Comparison of ENCODE assay signal across 24 cellular contexts in genomic region chr1:114741963-114742746, GRCh38. TPM values are rescaled to one million over a fixed set of nuclear protein-coding genes. Genes with fewer than 3 reads are reported as not detected.
"Had no signal": no experiment of that assay in that cellular context is flagged by ENCODE, and none has a peak within 500 bp of the region (broad histone marks: within the 10 kb centered on the region; RNA-seq: fewer than 3 reads in every experiment).

No MANE protein-coding gene starts in this region.

- H3K9me3 ChIP-seq: breast epithelium, esophagus muscularis mucosa, left lung, upper lobe of right lung had no signal

- H3K27ac ChIP-seq: breast epithelium, coronary artery, esophagus muscularis mucosa, left lung, upper lobe of right lung had no signal

- H3K4me2 ChIP-seq: smooth muscle cell had no signal

- DNase-seq: activated gamma-delta T cell treated with Interleukin-2 at 50 U/mL for 16 hours; activated naive CD8-positive, alpha-beta T cell treated with anti-CD3 and anti-CD28 coated beads, Interleukin-2, amount 10 ng/mL, durations not matched to agents 7 days and 5 days; amniotic stem cell; cerebellar nuclear complex; hippocampal formation; kidney glomerular epithelial cell; left lung; midbrain; nucleus accumbens; stimulated activated CD4-positive, alpha-beta T cell treated with anti-CD3 and anti-CD28 coated beads, Interleukin-4, amount 100 ng/mL, for 1 hour; stimulated activated naive CD4-positive, alpha-beta T cell treated with Interleukin-2 at 50 U/mL for 16 hours; SW 1271; upper lobe of right lung had no signal

- H3K4me3 Mint-ChIP-seq: activated naive CD8-positive, alpha-beta T cell treated with anti-CD3 and anti-CD28 coated beads, Interleukin-2, amount 10 ng/mL, durations not matched to agents 7 days and 5 days had no signal

- H3K4me1 ChIP-seq: breast epithelium, upper lobe of right lung had no signal

- H3K27me3 Mint-ChIP-seq: activated naive CD8-positive, alpha-beta T cell treated with anti-CD3 and anti-CD28 coated beads, Interleukin-2, amount 10 ng/mL, durations not matched to agents 7 days and 5 days had no signal

- H3K4me3 ChIP-seq: breast epithelium, coronary artery, esophagus muscularis mucosa, left lung, lung, SK-N-MC, smooth muscle cell, upper lobe of right lung had no signal

- H3K9me3 Mint-ChIP-seq: activated naive CD8-positive, alpha-beta T cell treated with anti-CD3 and anti-CD28 coated beads, Interleukin-2, amount 10 ng/mL, durations not matched to agents 7 days and 5 days had no signal

- FAIRE-seq: frontal cortex had no signal

- ATAC-seq: activated CD4-positive, CD25-positive, alpha-beta regulatory T cell treated with anti-CD3 and anti-CD28 coated beads, Interleukin-2, amount 50 U/mL, for 24 hours; left lung; sciatic nerve; upper lobe of right lung had no signal

- H3K27me3 ChIP-seq: breast epithelium, esophagus muscularis mucosa, left lung, upper lobe of right lung had no signal

RNA-seq across cellular contexts. Expression of gene AMPD1, which starts 46.8 kb away (rescaled TPM):
- total RNA-seq: activated naive CD8-positive, alpha-beta T cell treated with anti-CD3 and anti-CD28 coated beads, Interleukin-2, amount 10 ng/mL, durations not matched to agents 7 days and 5 days; esophagus muscularis mucosa; frontal cortex; sciatic nerve; smooth muscle cell; T-helper 2 cell treated with Interferon-gamma antibody and Interleukin-4, amounts not matched to agents 100 ng/mL and 5 ng/mL, for 36 hours; upper lobe of right lung had no signal
- polyA plus RNA-seq: lung, neural cell, smooth muscle cell had no signal
